1 cellular context compared by ENCODE assay signal in genomic region chr18:49813321-49814146, GRCh38.
TF ChIP-seq lines count a peak whose summit lies in the region.

Gene ACAA2, minus strand, starts transcription at chr18:49813533. Its CDS starts 49 bp downstream, at chr18:49813484.

TF ChIP-seq in HepG2, 621 proteins besides CTCF, POLR2A, EP300 and RAD21 (continued from another document and continues in another):
- TF ChIP-seq, protein P1, sequence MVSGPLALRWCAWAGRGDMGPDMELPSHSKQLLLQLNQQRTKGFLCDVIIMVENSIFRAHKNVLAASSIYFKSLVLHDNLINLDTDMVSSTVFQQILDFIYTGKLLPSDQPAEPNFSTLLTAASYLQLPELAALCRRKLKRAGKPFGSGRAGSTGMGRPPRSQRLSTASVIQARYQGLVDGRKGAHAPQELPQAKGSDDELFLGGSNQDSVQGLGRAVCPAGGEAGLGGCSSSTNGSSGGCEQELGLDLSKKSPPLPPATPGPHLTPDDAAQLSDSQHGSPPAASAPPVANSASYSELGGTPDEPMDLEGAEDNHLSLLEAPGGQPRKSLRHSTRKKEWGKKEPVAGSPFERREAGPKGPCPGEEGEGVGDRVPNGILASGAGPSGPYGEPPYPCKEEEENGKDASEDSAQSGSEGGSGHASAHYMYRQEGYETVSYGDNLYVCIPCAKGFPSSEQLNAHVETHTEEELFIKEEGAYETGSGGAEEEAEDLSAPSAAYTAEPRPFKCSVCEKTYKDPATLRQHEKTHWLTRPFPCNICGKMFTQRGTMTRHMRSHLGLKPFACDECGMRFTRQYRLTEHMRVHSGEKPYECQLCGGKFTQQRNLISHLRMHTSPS (CRISPR knock-in tag; IDR thresholded peaks at IDR 0.05; ENCODE audit: low read depth): no peak
- TF ChIP-seq PTBP1 (IDR thresholded peaks at IDR 0.05; ENCODE audit: low read depth, low read length, poor library complexity, severe bottlenecking): no peak
- no peak for TF ChIP-seq STAT5B (CRISPR knock-in tag; IDR thresholded peaks at IDR 0.05)
- peak; percentile 93; the same call in 1 of the 2 replicates for TF ChIP-seq ZSCAN30 (CRISPR knock-in tag; IDR thresholded peaks at IDR 0.05)
- TF ChIP-seq AFF4 (CRISPR knock-in tag; IDR thresholded peaks at IDR 0.05): peak; percentile 67; the same call in 1 of the 2 replicates
- no peak for TF ChIP-seq ATRX (CRISPR knock-in tag; IDR thresholded peaks at IDR 0.05; ENCODE audit: borderline replicate concordance)
- no peak for TF ChIP-seq ZNF30 (CRISPR knock-in tag; IDR thresholded peaks at IDR 0.05)
- TF ChIP-seq TBL1XR1 (IDR thresholded peaks at IDR 0.05; ENCODE audit: borderline replicate concordance, low read length, partially characterized antibody): no peak
- 0 out of 2 replicates have a peak, but pooled peaks have one; percentile 13 for TF ChIP-seq ZNF143 (CRISPR knock-in tag; IDR thresholded peaks at IDR 0.05)
- TF ChIP-seq MED13 (CRISPR knock-in tag; IDR thresholded peaks at IDR 0.05): peak; percentile 30; the same call in 1 of the 2 replicates
- peak; percentile 58; the same call in 1 of the 2 replicates for TF ChIP-seq WIZ (CRISPR knock-in tag; IDR thresholded peaks at IDR 0.05)
- TF ChIP-seq, protein P2, sequence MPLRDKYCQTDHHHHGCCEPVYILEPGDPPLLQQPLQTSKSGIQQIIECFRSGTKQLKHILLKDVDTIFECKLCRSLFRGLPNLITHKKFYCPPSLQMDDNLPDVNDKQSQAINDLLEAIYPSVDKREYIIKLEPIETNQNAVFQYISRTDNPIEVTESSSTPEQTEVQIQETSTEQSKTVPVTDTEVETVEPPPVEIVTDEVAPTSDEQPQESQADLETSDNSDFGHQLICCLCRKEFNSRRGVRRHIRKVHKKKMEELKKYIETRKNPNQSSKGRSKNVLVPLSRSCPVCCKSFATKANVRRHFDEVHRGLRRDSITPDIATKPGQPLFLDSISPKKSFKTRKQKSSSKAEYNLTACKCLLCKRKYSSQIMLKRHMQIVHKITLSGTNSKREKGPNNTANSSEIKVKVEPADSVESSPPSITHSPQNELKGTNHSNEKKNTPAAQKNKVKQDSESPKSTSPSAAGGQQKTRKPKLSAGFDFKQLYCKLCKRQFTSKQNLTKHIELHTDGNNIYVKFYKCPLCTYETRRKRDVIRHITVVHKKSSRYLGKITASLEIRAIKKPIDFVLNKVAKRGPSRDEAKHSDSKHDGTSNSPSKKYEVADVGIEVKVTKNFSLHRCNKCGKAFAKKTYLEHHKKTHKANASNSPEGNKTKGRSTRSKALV (CRISPR knock-in tag; IDR thresholded peaks at IDR 0.05): peak; percentile 32; the same call in 1 of the 2 replicates
- no peak for TF ChIP-seq TOE1 (CRISPR knock-in tag; IDR thresholded peaks at IDR 0.05)
- TF ChIP-seq TIGD3 (CRISPR knock-in tag; IDR thresholded peaks at IDR 0.05; ENCODE audit: borderline replicate concordance): no peak
- no peak for TF ChIP-seq ZNF441 (CRISPR knock-in tag; IDR thresholded peaks at IDR 0.05; ENCODE audit: borderline replicate concordance)
- no peak for TF ChIP-seq RNF219 (CRISPR knock-in tag; IDR thresholded peaks at IDR 0.05)
- no peak for TF ChIP-seq IRX3 (CRISPR knock-in tag; IDR thresholded peaks at IDR 0.05; ENCODE audit: borderline replicate concordance, low read depth)
- no peak for TF ChIP-seq SP4 (CRISPR knock-in tag; IDR thresholded peaks at IDR 0.05)
- 0 out of 2 replicates have a peak, but pooled peaks have one; percentile 19 for TF ChIP-seq HHEX (CRISPR knock-in tag; IDR thresholded peaks at IDR 0.05)
- no peak for TF ChIP-seq ZNF337 (CRISPR knock-in tag; IDR thresholded peaks at IDR 0.05; ENCODE audit: borderline replicate concordance, low read depth)
- TF ChIP-seq ATF4 (CRISPR knock-in tag; IDR thresholded peaks at IDR 0.05): no peak
- peak; percentile 50 for TF ChIP-seq DR1 (CRISPR knock-in tag; IDR thresholded peaks at IDR 0.05)
- no peak for TF ChIP-seq ZNF382 (CRISPR knock-in tag; IDR thresholded peaks at IDR 0.05; ENCODE audit: borderline replicate concordance)
- no peak for TF ChIP-seq ZNF7 (CRISPR knock-in tag; IDR thresholded peaks at IDR 0.05)
- TF ChIP-seq ZNF260 (CRISPR knock-in tag; IDR thresholded peaks at IDR 0.05; ENCODE audit: borderline replicate concordance, low read depth): no peak
- no peak for TF ChIP-seq ZBTB34 (CRISPR knock-in tag; IDR thresholded peaks at IDR 0.05)
- TF ChIP-seq MTA3 (CRISPR knock-in tag; IDR thresholded peaks at IDR 0.05): no peak
- TF ChIP-seq RCOR2 (CRISPR knock-in tag; IDR thresholded peaks at IDR 0.05): no peak
- TF ChIP-seq AKAP8 (CRISPR knock-in tag; IDR thresholded peaks at IDR 0.05): no peak
- TF ChIP-seq ZNF121 (CRISPR knock-in tag; IDR thresholded peaks at IDR 0.05): no peak
- peak; percentile 79; the same call in 1 of the 2 replicates for TF ChIP-seq SNAI1 (CRISPR knock-in tag; IDR thresholded peaks at IDR 0.05; ENCODE audit: borderline replicate concordance)
- no peak; the same call in 1 of the 2 replicates for TF ChIP-seq ZNF430 (CRISPR knock-in tag; IDR thresholded peaks at IDR 0.05)
- TF ChIP-seq TCF7 (IDR thresholded peaks at IDR 0.05; ENCODE audit: low read depth): no peak
- no peak for TF ChIP-seq HOXA7 (CRISPR knock-in tag; IDR thresholded peaks at IDR 0.05)
- no peak for TF ChIP-seq RNF2 (conservative IDR thresholded peaks at IDR 0.05; ENCODE audit: low read depth)
- no peak for TF ChIP-seq ZKSCAN1 (IDR thresholded peaks at IDR 0.05; ENCODE audit: low read length)
- 0 out of 2 replicates have a peak, but pooled peaks have one; percentile 32 for TF ChIP-seq GTF3A (CRISPR knock-in tag; conservative IDR thresholded peaks at IDR 0.05)
- TF ChIP-seq SMAD9 (CRISPR knock-in tag; IDR thresholded peaks at IDR 0.05): no peak
- TF ChIP-seq RBM22 (optimal IDR thresholded peaks at IDR 0.05; ENCODE audit: low read length): no peak
- peak; percentile 37; the same call in 1 of the 2 replicates for TF ChIP-seq PATZ1 (CRISPR knock-in tag; IDR thresholded peaks at IDR 0.05)
- TF ChIP-seq ISL2 (CRISPR knock-in tag; IDR thresholded peaks at IDR 0.05): peak; percentile 56; the same call in 1 of the 2 replicates
- TF ChIP-seq, protein P3, sequence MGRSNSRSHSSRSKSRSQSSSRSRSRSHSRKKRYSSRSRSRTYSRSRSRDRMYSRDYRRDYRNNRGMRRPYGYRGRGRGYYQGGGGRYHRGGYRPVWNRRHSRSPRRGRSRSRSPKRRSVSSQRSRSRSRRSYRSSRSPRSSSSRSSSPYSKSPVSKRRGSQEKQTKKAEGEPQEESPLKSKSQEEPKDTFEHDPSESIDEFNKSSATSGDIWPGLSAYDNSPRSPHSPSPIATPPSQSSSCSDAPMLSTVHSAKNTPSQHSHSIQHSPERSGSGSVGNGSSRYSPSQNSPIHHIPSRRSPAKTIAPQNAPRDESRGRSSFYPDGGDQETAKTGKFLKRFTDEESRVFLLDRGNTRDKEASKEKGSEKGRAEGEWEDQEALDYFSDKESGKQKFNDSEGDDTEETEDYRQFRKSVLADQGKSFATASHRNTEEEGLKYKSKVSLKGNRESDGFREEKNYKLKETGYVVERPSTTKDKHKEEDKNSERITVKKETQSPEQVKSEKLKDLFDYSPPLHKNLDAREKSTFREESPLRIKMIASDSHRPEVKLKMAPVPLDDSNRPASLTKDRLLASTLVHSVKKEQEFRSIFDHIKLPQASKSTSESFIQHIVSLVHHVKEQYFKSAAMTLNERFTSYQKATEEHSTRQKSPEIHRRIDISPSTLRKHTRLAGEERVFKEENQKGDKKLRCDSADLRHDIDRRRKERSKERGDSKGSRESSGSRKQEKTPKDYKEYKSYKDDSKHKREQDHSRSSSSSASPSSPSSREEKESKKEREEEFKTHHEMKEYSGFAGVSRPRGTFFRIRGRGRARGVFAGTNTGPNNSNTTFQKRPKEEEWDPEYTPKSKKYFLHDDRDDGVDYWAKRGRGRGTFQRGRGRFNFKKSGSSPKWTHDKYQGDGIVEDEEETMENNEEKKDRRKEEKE (IDR thresholded peaks at IDR 0.05): no peak
- TF ChIP-seq NFRKB (IDR thresholded peaks at IDR 0.05): no peak
- TF ChIP-seq NR2C2 (CRISPR knock-in tag; IDR thresholded peaks at IDR 0.05; ENCODE audit: borderline replicate concordance): peak; percentile 73
- TF ChIP-seq ARID2 (CRISPR knock-in tag; IDR thresholded peaks at IDR 0.05; ENCODE audit: borderline replicate concordance): 0 out of 2 replicates have a peak, but pooled peaks have one; percentile 51
- no peak for TF ChIP-seq IKZF4 (CRISPR knock-in tag; IDR thresholded peaks at IDR 0.05; ENCODE audit: borderline replicate concordance, low read depth, not compliant biosample characterization)
- TF ChIP-seq HES4 (CRISPR knock-in tag; IDR thresholded peaks at IDR 0.05; ENCODE audit: borderline replicate concordance): peak; percentile 37; the same call in 1 of the 2 replicates
- TF ChIP-seq SP1 (IDR thresholded peaks at IDR 0.05): no peak
- TF ChIP-seq SP1 (CRISPR knock-in tag; IDR thresholded peaks at IDR 0.05): no peak
